ENCODE assay signal across 18 cellular contexts in the genomic region with DNA sequence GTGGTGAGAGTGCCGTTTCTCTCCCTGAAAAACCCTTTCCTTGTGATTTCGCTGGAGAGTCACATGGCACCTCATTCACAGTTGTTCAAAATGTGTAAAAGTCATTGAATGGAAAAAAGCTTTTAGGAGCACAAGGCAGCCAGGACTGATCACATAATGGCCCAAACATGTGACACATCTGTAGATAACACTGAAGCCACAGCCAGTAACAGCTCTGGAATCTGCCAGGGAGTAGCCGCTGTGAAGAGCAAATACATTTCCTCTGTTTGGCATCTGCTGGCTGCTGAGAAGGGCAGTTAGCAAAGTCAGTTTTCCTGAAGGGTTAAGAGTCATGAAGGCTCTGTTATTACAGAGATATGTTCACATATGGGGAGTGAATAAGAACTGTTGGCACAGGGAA.
DNase-seq lines count a peak whose midpoint lies in the region; ATAC-seq and TF ChIP-seq lines count a peak whose summit lies in the region.
"Had no signal": no experiment of that assay in that cellular context is flagged by ENCODE, and none has a peak within 500 bp of the region (broad histone marks: within the 10 kb centered on the region; RNA-seq: fewer than 3 reads in every experiment).

No MANE protein-coding gene starts in this region.

- H2BK5ac ChIP-seq in mesenchymal stem cell (ENCODE audit: low read depth, low read length, poor library complexity, severe bottlenecking), result no peak overlapping the region

- H4K91ac ChIP-seq in mesenchymal stem cell (ENCODE audit: low read length), result no peak overlapping the region

- H3K27ac ChIP-seq in endodermal cell (ENCODE audit: low read depth, low read length), result no peak overlapping the region
- no peak overlapping the region for H3K27ac ChIP-seq in mesenchymal stem cell (ENCODE audit: low read length, poor library complexity, severe bottlenecking)
- H3K27ac ChIP-seq: BLaER1, esophagus squamous epithelium, transverse colon had no signal

- H3K36me3 ChIP-seq in BJ (ENCODE audit: control insufficient read depth, insufficient read depth, low read length) (no peaks in the 10 kb centered on the region), endodermal cell (ENCODE audit: control insufficient read depth, insufficient read depth, low read length) (no peaks in the 10 kb centered on the region), mesenchymal stem cell (ENCODE audit: control insufficient read depth in 1 of 2, insufficient read depth in 2 of 2, low read depth in 1 of 2, low read length in 2 of 2) (no peaks in the 10 kb centered on the region)
- H3K36me3 ChIP-seq: BLaER1, esophagus squamous epithelium, transverse colon had no signal

- H2BK12ac ChIP-seq in mesenchymal stem cell (ENCODE audit: low read length in 2 of 2), result no peak overlapping the region

- DNase-seq in BJ (ENCODE audit: low read depth) (peak; percentile 31), LoVo (ENCODE audit: low spot score) (peak; percentile 38), endodermal cell (peak; percentile 75), mesenchymal stem cell (peak; percentile 40), HFFc6 (no peak), NCI-H1436 treated with DMSO at 0.1 percent for 48 hours (lab: John Stamatoyannopoulos, UW) (no peak), GOT3 (lab: John Stamatoyannopoulos, UW) (no peak)
- DNase-seq: activated CD4-positive, CD25-positive, alpha-beta regulatory T cell; esophagus squamous epithelium; NCI-H1105; NCI-H2227 treated with DMSO at 0.1 percent for 48 hours; retina; stimulated activated CD4-positive, alpha-beta T cell treated with anti-CD3 and anti-CD28 coated beads, Interleukin-2, amount 100 ng/mL, for 24 hours; SW 1271; transverse colon had no signal

- H3K18ac ChIP-seq in mesenchymal stem cell (ENCODE audit: low read depth in 1 of 2, low read length in 2 of 2), result no peak overlapping the region

- H3K4me1 Mint-ChIP-seq in endodermal cell, result peaks cover 24% of the 10 kb centered on the region
- H3K4me1 Mint-ChIP-seq in HFFc6 (ENCODE audit: low read depth), result no peaks in the 10 kb centered on the region
- no peaks in the 10 kb centered on the region for H3K4me1 Mint-ChIP-seq in activated T-helper 17 cell treated with anti-CD3 and anti-CD28 coated beads, Interleukin-2, amount 50 U/mL, for 72 hours

- H2BK15ac ChIP-seq in mesenchymal stem cell (ENCODE audit: low read depth, poor library complexity, severe bottlenecking), result no peak overlapping the region

- WGBS in endodermal cell (ENCODE audit: insufficient coverage in 1 of 2, insufficient read length in 1 of 2), 2 experiments, result 76 to 78% methylated on average over 2 to 3 of the region's 3 CpGs
- WGBS in mesenchymal stem cell, result 14% methylated on average over 2 of the region's 3 CpGs

- H3K27me3 Mint-ChIP-seq in endodermal cell (ENCODE audit: insufficient read depth), result no peaks in the 10 kb centered on the region
- no peaks in the 10 kb centered on the region for H3K27me3 Mint-ChIP-seq in HFFc6 (ENCODE audit: insufficient read depth)
- peaks cover 3% of the 10 kb centered on the region for H3K27me3 Mint-ChIP-seq in activated T-helper 17 cell treated with anti-CD3 and anti-CD28 coated beads, Interleukin-2, amount 50 U/mL, for 72 hours
- H3K27me3 Mint-ChIP-seq: activated naive CD8-positive, alpha-beta T cell had no signal

- no peaks in the 10 kb centered on the region for H3K9me3 ChIP-seq in endodermal cell (ENCODE audit: control insufficient read depth, low read length)
- no peaks in the 10 kb centered on the region for H3K9me3 ChIP-seq in mesenchymal stem cell (ENCODE audit: control insufficient read depth, low read length)
- H3K9me3 ChIP-seq: BLaER1, esophagus squamous epithelium, transverse colon had no signal

- no peak overlapping the region for H2AK5ac ChIP-seq in mesenchymal stem cell (ENCODE audit: low read length, severe bottlenecking)

- H3K36me3 Mint-ChIP-seq in endodermal cell (ENCODE audit: low read depth) (no peaks in the 10 kb centered on the region), HFFc6 (ENCODE audit: low read depth) (no peaks in the 10 kb centered on the region)
- no peaks in the 10 kb centered on the region for H3K36me3 Mint-ChIP-seq in activated T-helper 17 cell treated with anti-CD3 and anti-CD28 coated beads, Interleukin-2, amount 50 U/mL, for 72 hours (ENCODE audit: low read depth)
- H3K36me3 Mint-ChIP-seq: activated naive CD8-positive, alpha-beta T cell had no signal

- ATAC-seq in activated T-helper 17 cell treated with anti-CD3 and anti-CD28 coated beads, Interleukin-2, amount 50 U/mL, for 72 hours (replicated peaks), result no peak

- H3K4me1 ChIP-seq in endodermal cell (ENCODE audit: control insufficient read depth, insufficient read depth, low read length) (peaks cover 11% of the 10 kb centered on the region), mesenchymal stem cell (ENCODE audit: control insufficient read depth, insufficient read depth, low read depth, low read length) (peaks cover 3% of the 10 kb centered on the region)
- H3K4me1 ChIP-seq: BLaER1, esophagus squamous epithelium, transverse colon had no signal

- no peak overlapping the region for H2BK120ac ChIP-seq in mesenchymal stem cell (ENCODE audit: low read depth, low read length)

- H3K79me1 ChIP-seq in mesenchymal stem cell (replicated peaks; ENCODE audit: low read length, poor library complexity, severe bottlenecking), result no peaks in the 10 kb centered on the region

- CTCF ChIA-PET in BJ (lab: Yijun Ruan, JAX), result no interaction called here

- H3K14ac ChIP-seq in mesenchymal stem cell (ENCODE audit: low read length in 2 of 2), result no peak overlapping the region

- H3K23ac ChIP-seq in mesenchymal stem cell (ENCODE audit: low read length in 2 of 2), result no peak overlapping the region

- no peak overlapping the region for H4K8ac ChIP-seq in mesenchymal stem cell (ENCODE audit: low read length)

- POLR2A ChIA-PET in BJ (lab: Charles Lee), result no interaction called here

- no peak overlapping the region for H3K9ac ChIP-seq in endodermal cell (ENCODE audit: extremely low read depth, low read length, poor library complexity, severe bottlenecking)
- no peak overlapping the region for H3K9ac ChIP-seq in mesenchymal stem cell (ENCODE audit: low read length)
- H3K9ac ChIP-seq: BLaER1 had no signal

- no peak overlapping the region for H3K4me2 ChIP-seq in mesenchymal stem cell (ENCODE audit: low read length, poor library complexity, severe bottlenecking)
- H3K4me2 ChIP-seq: BLaER1 had no signal

- H3K4ac ChIP-seq in mesenchymal stem cell (ENCODE audit: low read depth in 1 of 2, low read length in 2 of 2), result no peak overlapping the region

- TF ChIP-seq CTCF in BJ (IDR thresholded peaks at IDR 0.05; ENCODE audit: insufficient read depth, low read depth, low read length) (no peak), endodermal cell (conservative IDR thresholded peaks at IDR 0.05) (no peak), HFFc6 (IDR thresholded peaks at IDR 0.05) (no peak)

- no peak overlapping the region for H3K4me3 ChIP-seq in BJ (ENCODE audit: low read depth, low read length)
- no peak overlapping the region for H3K4me3 ChIP-seq in endodermal cell (ENCODE audit: low read length)
- no peak overlapping the region for H3K4me3 ChIP-seq in mesenchymal stem cell (ENCODE audit: insufficient read depth in 1 of 2, low read depth in 1 of 2, low read length in 2 of 2)
- H3K4me3 ChIP-seq: BLaER1, esophagus squamous epithelium, transverse colon had no signal

- H3K27ac Mint-ChIP-seq in endodermal cell (peak overlapping the region; percentile 60), HFFc6 (no peak overlapping the region)
- no peak overlapping the region for H3K27ac Mint-ChIP-seq in activated T-helper 17 cell treated with anti-CD3 and anti-CD28 coated beads, Interleukin-2, amount 50 U/mL, for 72 hours
- H3K27ac Mint-ChIP-seq: activated naive CD8-positive, alpha-beta T cell had no signal

- H2AFZ ChIP-seq in mesenchymal stem cell (ENCODE audit: low read depth, low read length), result no peak overlapping the region

- no peaks in the 10 kb centered on the region for H3K9me3 Mint-ChIP-seq in endodermal cell
- peaks cover 5% of the 10 kb centered on the region; the same call in 1 of the 2 replicates for H3K9me3 Mint-ChIP-seq in HFFc6
- H3K9me3 Mint-ChIP-seq in activated T-helper 17 cell treated with anti-CD3 and anti-CD28 coated beads, Interleukin-2, amount 50 U/mL, for 72 hours, result no peaks in the 10 kb centered on the region

- no peak overlapping the region for H3K4me3 Mint-ChIP-seq in endodermal cell
- H3K4me3 Mint-ChIP-seq in HFFc6, result no peak overlapping the region
- no peak overlapping the region for H3K4me3 Mint-ChIP-seq in activated T-helper 17 cell treated with anti-CD3 and anti-CD28 coated beads, Interleukin-2, amount 50 U/mL, for 72 hours
- H3K4me3 Mint-ChIP-seq: activated naive CD8-positive, alpha-beta T cell had no signal

- H3K27me3 ChIP-seq in BJ (ENCODE audit: control insufficient read depth, insufficient read depth, low read length) (no peaks in the 10 kb centered on the region), endodermal cell (ENCODE audit: control insufficient read depth, insufficient read depth, low read length, poor library complexity, severe bottlenecking) (no peaks in the 10 kb centered on the region), mesenchymal stem cell (ENCODE audit: control insufficient read depth in 1 of 2, insufficient read depth in 1 of 2, low read length in 2 of 2) (no peaks in the 10 kb centered on the region)
- H3K27me3 ChIP-seq: BLaER1, esophagus squamous epithelium, transverse colon had no signal

Comparison
In these comparisons a context has a peak if more than half of its experiments do, and no peak if none do; other contexts are left out.
1. DNase-seq: peak in BJ (single experiment), LoVo (single experiment), endodermal cell (single experiment) and mesenchymal stem cell (single experiment); none in HFFc6 (single experiment), NCI-H1436 treated with DMSO at 0.1 percent for 48 hours (single experiment) and GOT3 (single experiment).